ENCODE assay signal across 9 cellular contexts in the genomic region with DNA sequence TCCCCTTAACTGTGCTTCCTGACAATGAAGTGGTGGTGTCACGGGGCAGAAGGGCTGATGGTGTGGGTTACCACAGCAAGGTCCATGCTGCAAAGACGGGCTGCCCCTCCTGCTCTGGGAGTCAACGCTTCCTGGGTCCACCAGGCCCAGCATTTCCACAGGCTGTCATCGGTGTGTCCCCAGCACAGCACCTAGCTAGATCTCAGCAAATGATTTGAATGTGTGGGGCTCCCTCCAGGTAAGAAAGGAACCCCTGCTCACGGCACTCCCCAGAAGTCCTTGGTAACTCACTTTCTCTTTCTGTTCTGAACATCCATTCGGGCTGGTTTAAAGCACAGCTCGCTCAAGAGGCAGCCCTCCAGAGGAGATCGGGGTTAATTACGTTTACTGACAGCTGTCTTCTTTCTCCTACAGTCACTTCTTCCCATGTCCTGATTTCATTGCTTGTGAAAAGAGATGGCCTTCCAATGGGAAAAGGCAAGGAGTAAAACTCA. TPM values are rescaled to one million over a fixed set of nuclear protein-coding genes. Genes with fewer than 3 reads are reported as not detected.
DNase-seq lines count a peak whose midpoint lies in the region; ATAC-seq and TF ChIP-seq lines count a peak whose summit lies in the region.
"Had no signal": no experiment of that assay in that cellular context is flagged by ENCODE, and none has a peak within 500 bp of the region (broad histone marks: within the 10 kb centered on the region; RNA-seq: fewer than 3 reads in every experiment).

No MANE protein-coding gene starts in this region.

- intact Hi-C loops in adrenal gland (cut with DNase I) (no loop called here), left lung (cut with DNase I) (no loop called here)

- ATAC-seq in HG03439 (IDR thresholded peaks at IDR 0.05; ENCODE audit: unreplicated experiment) (peak; percentile 82), left lung (peak; percentile 82), HG03039 (IDR thresholded peaks at IDR 0.05; ENCODE audit: unreplicated experiment) (no peak)

- H3K9me3 ChIP-seq in BE2C (no peaks in the 10 kb centered on the region), SK-N-SH (no peaks in the 10 kb centered on the region), adrenal gland (replicated peaks in 1 of 3) (no peaks in the 10 kb centered on the region), left lung (no peaks in the 10 kb centered on the region)

- peak overlapping the region; percentile 56 for H3K4me2 ChIP-seq in SK-N-SH

- no peaks in the 10 kb centered on the region for H3K9me2 ChIP-seq in SK-N-SH

- 0 out of 2 replicates have a peak overlapping the region, but pooled peaks have one; percentile 14 for H3K9ac ChIP-seq in SK-N-SH

- CTCF ChIA-PET in SK-N-SH (lab: Yijun Ruan, JAX), result interaction anchor here (0.9 to 1.4 kb wide), 2 partner anchors 144 to 317 kb away, joined by 3 to 5 read pairs; no protein-coding TSS in a partner anchor

- WGBS in SK-N-SH (ENCODE audit: low lambda C conversion rate), result 75% methylated on average over 8 of the region's 9 CpGs
- 25 to 50% (median 34%) methylated on average over 7 to 9 of the region's 9 CpGs for WGBS in adrenal gland, 4 donors

- TF ChIP-seq EP300 in SK-N-SH (IDR thresholded peaks at IDR 0.05; ENCODE audit: borderline replicate concordance in 1 of 2, low read depth in 1 of 2, low read length in 1 of 2), result no peak

- H3K27ac ChIP-seq in SK-N-SH (ENCODE audit: low read depth in 2 of 2, low read length in 1 of 2), result peak overlapping the region; percentile 18 to 88; a peak in 3 of 4 replicates
- peak overlapping the region; percentile 28 to 92 (median 80) for H3K27ac ChIP-seq in adrenal gland
- H3K27ac ChIP-seq in left lung, result peak overlapping the region; percentile 77 to 81
- H3K27ac ChIP-seq: HL-60 had no signal

- H4K20me1 ChIP-seq in SK-N-SH (ENCODE audit: insufficient read depth), result no peaks in the 10 kb centered on the region

- peaks cover 24% of the 10 kb centered on the region for H3K79me2 ChIP-seq in SK-N-SH (ENCODE audit: insufficient read depth)

- TF ChIP-seq RAD21 in SK-N-SH (IDR thresholded peaks at IDR 0.05; ENCODE audit: low read length), result peak; percentile 26

- 0 out of 2 replicates have a peak overlapping the region, but pooled peaks have one; percentile 3 for H2AFZ ChIP-seq in SK-N-SH (ENCODE audit: low read depth)

- DNase-seq in BE2C, result no peak
- peak; percentile 68 for DNase-seq in GM19238 (ENCODE audit: insufficient read length, low spot score)
- DNase-seq in SK-N-SH, result peak; percentile 42
- DNase-seq in adrenal gland, result peak in 5 of 7 donors; percentile 24 to 70 (median 39)
- DNase-seq in left lung, result no peak
- DNase-seq in stimulated activated CD8-positive, alpha-beta memory T cell treated with anti-CD3 and anti-CD28 coated beads, Interleukin-12 subunit alpha, Interleukin-12 subunit beta, amount 100 ng/mL, for 4 hours (ENCODE audit: low read depth), result peak; percentile 37

- POLR2A ChIA-PET in SK-N-SH (lab: Yijun Ruan, JAX), result no interaction called here

- TF ChIP-seq POLR2A in adrenal gland (IDR thresholded peaks at IDR 0.05), result no peak

- TF ChIP-seq CTCF in BE2C (IDR thresholded peaks at IDR 0.05; ENCODE audit: low read depth, low read length) (0 out of 2 replicates have a peak, but pooled peaks have one; percentile 7), SK-N-SH (IDR thresholded peaks at IDR 0.05) (peak; percentile 13; the same call in 1 of the 2 replicates), adrenal gland (IDR thresholded peaks at IDR 0.05) (peak in 3 of 6 experiments; percentile 17 to 38 (median 18)), left lung (IDR thresholded peaks at IDR 0.05) (peak in 1 of 2 donors; percentile 11)

- peaks cover 3% of the 10 kb centered on the region for H3F3A ChIP-seq in SK-N-SH (replicated peaks; ENCODE audit: insufficient read depth)

- H3K36me3 ChIP-seq in BE2C, result no peaks in the 10 kb centered on the region
- H3K36me3 ChIP-seq in SK-N-SH (replicated peaks in 1 of 2; ENCODE audit: control insufficient read depth in 1 of 2, insufficient read depth in 2 of 2, low read length in 1 of 2), result no peaks in the 10 kb centered on the region
- no peaks in the 10 kb centered on the region for H3K36me3 ChIP-seq in adrenal gland (replicated peaks in 1 of 2)
- no peaks in the 10 kb centered on the region for H3K36me3 ChIP-seq in left lung

- H3K27me3 ChIP-seq in BE2C (no peaks in the 10 kb centered on the region), SK-N-SH (ENCODE audit: insufficient read depth) (no peaks in the 10 kb centered on the region), adrenal gland (no peaks in the 10 kb centered on the region), left lung (no peaks in the 10 kb centered on the region)

- H3K4me3 ChIP-seq in BE2C (ENCODE audit: low read depth, low read length), result no peak overlapping the region
- H3K4me3 ChIP-seq in SK-N-SH (ENCODE audit: low read depth in 2 of 2, low read length in 1 of 2), result no peak overlapping the region
- peak overlapping the region in 3 of 4 donors; percentile 32 to 46 (median 45) for H3K4me3 ChIP-seq in adrenal gland
- peak overlapping the region; percentile 19 to 30 for H3K4me3 ChIP-seq in left lung

- H3K4me1 ChIP-seq in BE2C, result no peaks in the 10 kb centered on the region
- peaks cover 0 to 32% of the 10 kb centered on the region in 2 experiments; a peak in 2 of 4 replicates for H3K4me1 ChIP-seq in SK-N-SH (ENCODE audit: control insufficient read depth in 1 of 2, insufficient read depth in 2 of 2, low read depth in 1 of 2, low read length in 1 of 2)
- H3K4me1 ChIP-seq in adrenal gland (replicated peaks in 1 of 2), result peaks cover 17 to 22% of the 10 kb centered on the region in 2 donors
- peaks cover 18 to 37% of the 10 kb centered on the region in 2 donors for H3K4me1 ChIP-seq in left lung

TF ChIP-seq in SK-N-SH, 30 proteins besides CTCF, POLR2A, EP300 and RAD21:
- no peak for TF ChIP-seq EZH2phosphoT487 (IDR thresholded peaks at IDR 0.05; ENCODE audit: borderline replicate concordance, low read depth)
- TF ChIP-seq MXI1 (IDR thresholded peaks at IDR 0.05; ENCODE audit: low read depth, low read length), result no peak
- no peak for TF ChIP-seq RXRA (IDR thresholded peaks at IDR 0.05; ENCODE audit: borderline replicate concordance, low read depth)
- TF ChIP-seq JUND (IDR thresholded peaks at IDR 0.05), result no peak
- no peak for TF ChIP-seq ELF1 (IDR thresholded peaks at IDR 0.05)
- TF ChIP-seq POLR2AphosphoS5 (IDR thresholded peaks at IDR 0.05; ENCODE audit: low read depth, low read length), result no peak
- no peak for TF ChIP-seq ZBTB33 (IDR thresholded peaks at IDR 0.05; ENCODE audit: borderline replicate concordance, low read depth)
- TF ChIP-seq GATA2 (CRISPR knock-in tag; IDR thresholded peaks at IDR 0.05), result no peak
- no peak for TF ChIP-seq FOXM1 (IDR thresholded peaks at IDR 0.05; ENCODE audit: low read depth)
- no peak for TF ChIP-seq FOSL2 (IDR thresholded peaks at IDR 0.05; ENCODE audit: borderline replicate concordance, low read depth)
- no peak for TF ChIP-seq GABPA (IDR thresholded peaks at IDR 0.05; ENCODE audit: low read depth)
- TF ChIP-seq NFIC (IDR thresholded peaks at IDR 0.05; ENCODE audit: borderline replicate concordance), result no peak
- TF ChIP-seq RFX5 (IDR thresholded peaks at IDR 0.05; ENCODE audit: low read length), result no peak
- no peak for TF ChIP-seq TAF1 (IDR thresholded peaks at IDR 0.05; ENCODE audit: borderline replicate concordance, low read depth, low read length)
- TF ChIP-seq RCOR1 (IDR thresholded peaks at IDR 0.05; ENCODE audit: low read length), result no peak

RNA-seq across cellular contexts. Expression of gene HIVEP3, which starts 27.3 kb away (rescaled TPM):
- polyA plus RNA-seq in BE2C (2012; ENCODE audit: insufficient read depth, insufficient read length, low read depth), result 3.3 TPM
- 6.2 and 6.4 TPM in 2 replicates for polyA plus RNA-seq in SK-N-SH (2012; rRNA removed)
- 6.9 and 7.3 TPM in 2 replicates for polyA plus RNA-seq in SK-N-SH (2012; cell fraction: cytosol; rRNA removed)
- polyA plus RNA-seq in SK-N-SH (2012; cell fraction: nucleus; rRNA removed), result 5.7 and 9.3 TPM in 2 replicates
- total RNA-seq in adrenal gland, result 1 to 10 TPM; 3.6 to 7.7 (median 6.9) TPM
- 1 to 10 TPM; 6.9 to 7.7 (median 7.6) TPM for polyA plus RNA-seq in adrenal gland
- total RNA-seq in left lung, result 10 to 100 TPM in 1 of 2 donors, 1 to 10 TPM in 1; 9.8 to 15.6 TPM

Comparison
In these comparisons a context has a peak if more than half of its experiments do, and no peak if none do; other contexts are left out.
1. DNase-seq: peak in GM19238 (single experiment), SK-N-SH (single experiment), adrenal gland (5 of 7) and stimulated activated CD8-positive, alpha-beta memory T cell treated with anti-CD3 and anti-CD28 coated beads, Interleukin-12 subunit alpha, Interleukin-12 subunit beta, amount 100 ng/mL, for 4 hours (single experiment); none in BE2C (single experiment) and left lung (0 of 2).
2. H3K4me3 ChIP-seq: peak in adrenal gland (3 of 4) and left lung (2 of 2); none in BE2C (single experiment) and SK-N-SH (0 of 2).
3. Peak in every context shown above with its lines, with median percentiles within 50 percentile points of each other: H3K27ac ChIP-seq.